18 cellular contexts compared by ENCODE assay signal in the genomic region with DNA sequence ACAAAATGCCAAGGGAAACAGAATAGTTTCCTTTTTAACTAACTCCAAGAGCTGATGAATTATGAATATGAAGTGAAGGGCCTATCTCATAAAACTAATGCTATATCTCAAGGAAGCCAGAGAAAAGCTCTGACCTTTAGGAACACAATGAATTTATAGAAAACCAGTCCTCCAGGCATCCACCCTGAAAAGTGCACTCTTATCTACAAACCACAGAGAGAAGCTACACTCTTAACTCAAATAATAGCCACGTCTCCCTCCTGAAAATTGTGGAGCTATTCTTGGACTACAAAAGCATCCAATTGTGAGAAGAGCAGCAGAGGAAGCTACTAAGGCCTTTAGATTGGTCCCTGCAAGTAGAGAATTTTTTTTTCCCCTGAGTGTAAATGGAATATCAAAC.
"Had no signal": no experiment of that assay in that cellular context is flagged by ENCODE, and none has a peak within 500 bp of the region (broad histone marks: within the 10 kb centered on the region; RNA-seq: fewer than 3 reads in every experiment).

No MANE protein-coding gene starts in this region.

- H3K27ac ChIP-seq: colonic mucosa, gastroesophageal sphincter, left lung, pancreas, WERI-Rb-1 had no signal

- H3K4me3 Mint-ChIP-seq: activated CD4-positive, alpha-beta memory T cell treated with anti-CD3 and anti-CD28 coated beads for 36 hours; activated CD8-positive, alpha-beta memory T cell treated with anti-CD3 and anti-CD28 coated beads, Interleukin-2, amount 10 ng/mL, durations not matched to agents 7 days and 5 days; naive B cell; stimulated activated memory B cell treated with anti-CD40 and anti-IgM and Interleukin-4, amounts not matched to agents 10 μg/mL and 1 μg/mL and 100 μg/mL, for 72 hours had no signal

- H3K4me1 ChIP-seq: colonic mucosa, gastroesophageal sphincter, left lung, pancreas had no signal

- H3K4me3 ChIP-seq: colonic mucosa, gastroesophageal sphincter, left lung, pancreas had no signal

- ATAC-seq: activated CD8-positive, alpha-beta memory T cell treated with anti-CD3 and anti-CD28 coated beads, Interleukin-2, amount 10 ng/mL, durations not matched to agents 7 days and 5 days; gastroesophageal sphincter; left lung; pancreas; stimulated activated memory B cell treated with anti-CD40 and anti-IgM and Interleukin-4, amounts not matched to agents 10 μg/mL and 1 μg/mL and 100 μg/mL, for 72 hours had no signal

- DNase-seq: activated CD4-positive, alpha-beta memory T cell treated with anti-CD3 and anti-CD28 coated beads for 36 hours; activated CD8-positive, alpha-beta memory T cell treated with anti-CD3 and anti-CD28 coated beads, Interleukin-2, amount 10 ng/mL, durations not matched to agents 7 days and 5 days; activated naive CD4-positive, alpha-beta T cell treated with anti-CD3 and anti-CD28 coated beads, Interleukin-2, amount 50 U/mL, for 16 hours; activated T-cell treated with anti-CD3 and anti-CD28 coated beads, Interleukin-2, amount 50 U/mL, for 1 hour; caudate nucleus; colonic mucosa; effector CD4-positive, alpha-beta T cell; left lung; mammary epithelial cell; naive B cell; pancreas; retina; stimulated activated CD4-positive, alpha-beta T cell treated with anti-CD3 and anti-CD28 coated beads, Interleukin-2, amount 100 ng/mL, for 48 hours; T-helper 9 cell; WERI-Rb-1 had no signal

- H3K9me3 ChIP-seq: colonic mucosa, gastroesophageal sphincter, left lung, pancreas had no signal

- H3K27me3 Mint-ChIP-seq: activated CD4-positive, alpha-beta memory T cell treated with anti-CD3 and anti-CD28 coated beads for 36 hours; activated CD8-positive, alpha-beta memory T cell treated with anti-CD3 and anti-CD28 coated beads, Interleukin-2, amount 10 ng/mL, durations not matched to agents 7 days and 5 days; stimulated activated memory B cell treated with anti-CD40 and anti-IgM and Interleukin-4, amounts not matched to agents 10 μg/mL and 1 μg/mL and 100 μg/mL, for 72 hours had no signal

- H3K4me1 Mint-ChIP-seq: activated CD8-positive, alpha-beta memory T cell treated with anti-CD3 and anti-CD28 coated beads, Interleukin-2, amount 10 ng/mL, durations not matched to agents 7 days and 5 days; naive B cell; stimulated activated memory B cell treated with anti-CD40 and anti-IgM and Interleukin-4, amounts not matched to agents 10 μg/mL and 1 μg/mL and 100 μg/mL, for 72 hours had no signal

- H3K36me3 Mint-ChIP-seq: activated CD4-positive, alpha-beta memory T cell treated with anti-CD3 and anti-CD28 coated beads for 36 hours; activated CD8-positive, alpha-beta memory T cell treated with anti-CD3 and anti-CD28 coated beads, Interleukin-2, amount 10 ng/mL, durations not matched to agents 7 days and 5 days; naive B cell; stimulated activated memory B cell treated with anti-CD40 and anti-IgM and Interleukin-4, amounts not matched to agents 10 μg/mL and 1 μg/mL and 100 μg/mL, for 72 hours had no signal

- H3K27me3 ChIP-seq: colonic mucosa, gastroesophageal sphincter, left lung, pancreas had no signal

- H3K9me3 Mint-ChIP-seq: activated CD4-positive, alpha-beta memory T cell treated with anti-CD3 and anti-CD28 coated beads for 36 hours had no signal

- H3K36me3 ChIP-seq: colonic mucosa, gastroesophageal sphincter, left lung, pancreas, WERI-Rb-1 had no signal

- FAIRE-seq: keratinocyte, pancreas had no signal

- H3K27ac Mint-ChIP-seq: activated CD4-positive, alpha-beta memory T cell treated with anti-CD3 and anti-CD28 coated beads for 36 hours; activated CD8-positive, alpha-beta memory T cell treated with anti-CD3 and anti-CD28 coated beads, Interleukin-2, amount 10 ng/mL, durations not matched to agents 7 days and 5 days; naive B cell; stimulated activated memory B cell treated with anti-CD40 and anti-IgM and Interleukin-4, amounts not matched to agents 10 μg/mL and 1 μg/mL and 100 μg/mL, for 72 hours had no signal
